ENCODE assay signal across 8 cellular contexts in the genomic region with DNA sequence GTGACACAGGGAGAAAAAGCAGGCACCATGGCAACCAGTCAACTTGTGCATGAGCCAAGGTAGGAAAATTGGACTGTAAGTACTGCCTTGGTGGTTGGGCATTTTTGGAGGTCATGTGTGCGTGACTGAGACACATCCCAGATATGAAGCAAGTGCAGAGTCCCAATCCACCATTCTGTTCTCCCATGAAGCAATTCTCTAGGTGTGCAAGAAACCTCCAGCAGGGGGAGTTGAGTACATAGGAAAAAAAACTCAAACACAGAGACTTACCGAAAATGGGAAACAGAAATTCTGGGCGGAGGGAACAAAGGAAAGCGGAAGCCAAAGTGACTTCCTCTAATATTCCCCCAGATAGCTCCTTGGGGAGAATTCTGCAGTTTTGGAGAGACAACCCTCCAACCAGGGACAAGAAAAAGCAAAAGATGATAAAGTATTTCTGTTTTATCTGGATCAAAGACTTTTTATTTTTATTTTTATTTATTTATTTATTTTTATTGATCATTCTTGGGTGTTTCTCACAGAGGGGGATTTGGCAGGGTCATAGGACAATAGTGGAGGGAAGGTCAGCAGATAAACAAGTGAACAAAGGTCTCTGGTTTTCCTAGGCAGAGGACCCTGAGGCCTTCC.
DNase-seq lines count a peak whose midpoint lies in the region; ATAC-seq and TF ChIP-seq lines count a peak whose summit lies in the region.

No MANE protein-coding gene starts in this region.

- POLR2A ChIA-PET in Panc1 (lab: Charles Lee), result no interaction called here

- peaks cover 3% of the 10 kb centered on the region for H3K9me3 Mint-ChIP-seq in activated naive CD8-positive, alpha-beta T cell treated with anti-CD3 and anti-CD28 coated beads for 36 hours

- peaks cover 15% of the 10 kb centered on the region for H3K27me3 Mint-ChIP-seq in activated naive CD8-positive, alpha-beta T cell treated with anti-CD3 and anti-CD28 coated beads for 36 hours

- peak; percentile 48 for TF ChIP-seq CTCF in Panc1 (IDR thresholded peaks at IDR 0.05)

- H3K9me3 ChIP-seq in Panc1 (ENCODE audit: control insufficient read depth, insufficient read depth, low read depth, low read length), result no peaks in the 10 kb centered on the region
- no peaks in the 10 kb centered on the region for H3K9me3 ChIP-seq in right cardiac atrium (ENCODE audit: control insufficient read depth, low read length)

- H3K27me3 ChIP-seq in H7 (ENCODE audit: control insufficient read depth, insufficient read depth, low read length), result no peaks in the 10 kb centered on the region
- H3K27me3 ChIP-seq in Panc1 (ENCODE audit: control insufficient read depth, insufficient read depth, low read length), result no peaks in the 10 kb centered on the region
- no peaks in the 10 kb centered on the region for H3K27me3 ChIP-seq in right cardiac atrium (ENCODE audit: control insufficient read depth, insufficient read depth)

- intact Hi-C loops in Panc1 (cut with micrococcal nuclease; ENCODE audit: unreplicated experiment) (loop anchor here (5.0 kb wide), 1 partner anchor 48 kb away; no protein-coding TSS in a partner anchor), right cardiac atrium (cut with DNase I) (no loop called here)

- H3K4me1 Mint-ChIP-seq in activated naive CD8-positive, alpha-beta T cell treated with anti-CD3 and anti-CD28 coated beads for 36 hours, result peaks cover 3% of the 10 kb centered on the region

- CTCF ChIA-PET in Panc1 (lab: Charles Lee), result no interaction called here

- BruUV-seq in Panc1 (replicated peaks; lab: Mats Ljungman, UMichigan), result no TSS peak

- in situ Hi-C loops in Panc1 (cut with HindIII; ENCODE audit: low pct_unique_long_range_greater_than_20kb, low sequenced_read_pairs), result no loop called here

- H3K27ac ChIP-seq in Panc1 (ENCODE audit: low read length) (no peak overlapping the region), right cardiac atrium (ENCODE audit: low read length) (no peak overlapping the region)

- H3K4me3 ChIP-seq in H7 (ENCODE audit: insufficient read depth, low read depth, low read length) (no peak overlapping the region), Panc1 (ENCODE audit: low read depth in 2 of 2, low read length in 2 of 2) (no peak overlapping the region), right cardiac atrium (ENCODE audit: low read length) (no peak overlapping the region)

- no peaks in the 10 kb centered on the region for H3K4me1 ChIP-seq in Panc1 (ENCODE audit: control insufficient read depth, insufficient read depth, low read length)
- H3K4me1 ChIP-seq in right cardiac atrium (ENCODE audit: control insufficient read depth, insufficient read depth, low read length), result no peaks in the 10 kb centered on the region

- H3K4me3 Mint-ChIP-seq in activated naive CD8-positive, alpha-beta T cell treated with anti-CD3 and anti-CD28 coated beads for 36 hours, result no peak overlapping the region

- DNase-seq in CD1c-positive myeloid dendritic cell (ENCODE audit: extremely low spot score) (peak; percentile 93), H7 (peak; percentile 44), Panc1 (ENCODE audit: low read depth, low spot score) (no peak), right cardiac atrium (no peak), NCI-H187 (lab: John Stamatoyannopoulos, UW) (no peak)
- DNase-seq in activated naive CD8-positive, alpha-beta T cell treated with anti-CD3 and anti-CD28 coated beads for 36 hours, result peak; percentile 34
- DNase-seq in stimulated activated CD4-positive, alpha-beta T cell treated with anti-CD3 and anti-CD28 coated beads, Interleukin-2, amount 100 ng/mL, for 48 hours, result peak; percentile 41 to 45

- H3K36me3 ChIP-seq in H7 (replicated peaks; ENCODE audit: control insufficient read depth, insufficient read depth, low read length), result no peaks in the 10 kb centered on the region
- H3K36me3 ChIP-seq in Panc1 (ENCODE audit: control insufficient read depth, insufficient read depth, low read length), result no peaks in the 10 kb centered on the region

- no peaks in the 10 kb centered on the region for H3K36me3 Mint-ChIP-seq in activated naive CD8-positive, alpha-beta T cell treated with anti-CD3 and anti-CD28 coated beads for 36 hours

- no peak for ATAC-seq in Panc1
- peak; percentile 52 to 70 for ATAC-seq in right cardiac atrium
- ATAC-seq in GM18870 (IDR thresholded peaks at IDR 0.05; ENCODE audit: unreplicated experiment), result no peak

- 49% methylated on average over 4 of the region's 4 CpGs for WGBS in right cardiac atrium

- no peak overlapping the region for H3K27ac Mint-ChIP-seq in activated naive CD8-positive, alpha-beta T cell treated with anti-CD3 and anti-CD28 coated beads for 36 hours

Comparison
In these comparisons a context has a peak if more than half of its experiments do, and no peak if none do; other contexts are left out.
1. DNase-seq: peak in CD1c-positive myeloid dendritic cell (single experiment), H7 (single experiment), activated naive CD8-positive, alpha-beta T cell treated with anti-CD3 and anti-CD28 coated beads for 36 hours (single experiment) and stimulated activated CD4-positive, alpha-beta T cell treated with anti-CD3 and anti-CD28 coated beads, Interleukin-2, amount 100 ng/mL, for 48 hours (2 of 2); none in Panc1 (single experiment), right cardiac atrium (0 of 3) and NCI-H187 (0 of 2).
2. ATAC-seq: peak in right cardiac atrium (2 of 2); none in Panc1 (single experiment) and GM18870 (single experiment).